8 cellular contexts compared by ENCODE assay signal in the genomic region with DNA sequence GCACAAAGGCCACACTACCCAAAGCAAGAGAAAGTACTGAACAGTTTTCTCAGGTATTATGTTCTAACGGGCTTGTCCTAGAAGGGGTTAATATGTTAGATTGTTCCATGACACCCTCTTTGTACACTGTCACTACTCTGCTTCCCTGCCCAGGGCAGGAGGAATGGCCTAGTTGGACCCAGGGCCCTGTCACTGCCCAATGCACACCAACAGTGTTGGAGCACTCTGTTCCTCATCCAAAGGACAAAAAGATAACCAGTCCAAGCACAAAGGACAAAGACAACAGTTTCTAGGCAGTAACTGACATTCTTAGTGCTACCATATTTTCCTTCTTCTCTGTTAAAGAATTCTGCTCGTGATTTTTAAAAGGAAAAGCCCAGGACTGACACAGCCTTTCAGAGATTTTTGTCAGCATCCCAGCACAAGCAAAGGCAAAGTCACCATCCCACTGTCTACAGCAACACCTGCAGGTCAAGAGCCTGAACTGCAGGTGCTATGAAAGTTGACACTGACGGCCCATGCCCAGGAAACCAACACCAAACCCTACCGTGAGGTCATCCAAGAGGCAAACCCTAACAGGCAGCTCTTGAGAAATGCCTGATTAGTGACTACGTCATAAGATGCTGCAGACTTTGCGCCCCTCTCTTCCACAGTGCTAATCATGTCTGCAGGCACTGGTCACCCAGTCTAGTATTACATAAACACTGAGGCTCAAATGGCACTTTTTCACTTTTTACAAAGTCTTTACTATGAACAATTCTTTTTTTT. TPM values are rescaled to one million over a fixed set of nuclear protein-coding genes. Genes with fewer than 3 reads are reported as not detected.
DNase-seq lines count a peak whose midpoint lies in the region; ATAC-seq and TF ChIP-seq lines count a peak whose summit lies in the region.

No MANE protein-coding gene starts in this region.

- H3K27me3 ChIP-seq in CD8-positive, alpha-beta T cell (ENCODE audit: insufficient read depth, low read length): no peaks in the 10 kb centered on the region
- H3K27me3 ChIP-seq in PC-9 (ENCODE audit: insufficient read depth, low read depth) (no peaks in the 10 kb centered on the region), stomach (no peaks in the 10 kb centered on the region)

- H3K9me3 Mint-ChIP-seq in CD8-positive, alpha-beta T cell: no peaks in the 10 kb centered on the region
- no peaks in the 10 kb centered on the region for H3K9me3 Mint-ChIP-seq in activated T-cell treated with anti-CD3 and anti-CD28 coated beads, Interleukin-2, amount 50 U/mL, for 24 hours
- H3K9me3 Mint-ChIP-seq in natural killer cell treated with Interleukin-12 subunit alpha and Interleukin-12 subunit beta and Interleukin-15 and Interleukin-18, amount 100 ng/mL, for 72 hours: no peaks in the 10 kb centered on the region

- no peak for TF ChIP-seq POLR2A in stomach (IDR thresholded peaks at IDR 0.05)

- peak; percentile 99 for ATAC-seq in CD8-positive, alpha-beta T cell
- ATAC-seq in GM19397 (IDR thresholded peaks at IDR 0.05; ENCODE audit: unreplicated experiment): peak; percentile 86
- peak; percentile 92 to 95 for ATAC-seq in natural killer cell treated with Interleukin-12 subunit alpha and Interleukin-12 subunit beta and Interleukin-15 and Interleukin-18, amount 100 ng/mL, for 72 hours

- no peaks in the 10 kb centered on the region for H3K27me3 Mint-ChIP-seq in CD8-positive, alpha-beta T cell (ENCODE audit: low read depth)
- no peaks in the 10 kb centered on the region for H3K27me3 Mint-ChIP-seq in activated T-cell treated with anti-CD3 and anti-CD28 coated beads, Interleukin-2, amount 50 U/mL, for 24 hours
- no peaks in the 10 kb centered on the region for H3K27me3 Mint-ChIP-seq in natural killer cell treated with Interleukin-12 subunit alpha and Interleukin-12 subunit beta and Interleukin-15 and Interleukin-18, amount 100 ng/mL, for 72 hours

- no peaks in the 10 kb centered on the region for H3K9me3 ChIP-seq in CD8-positive, alpha-beta T cell (ENCODE audit: low read length)
- H3K9me3 ChIP-seq in PC-9 (ENCODE audit: insufficient read depth, low read depth) (no peaks in the 10 kb centered on the region), stomach (no peaks in the 10 kb centered on the region)

- POLR2A ChIA-PET in CD8-positive, alpha-beta T cell (lab: Charles Lee): no interaction called here
- POLR2A ChIA-PET in PC-9 (lab: Charles Lee; ENCODE audit: unreplicated experiment): no interaction called here

- H3K4me1 ChIP-seq in CD8-positive, alpha-beta T cell (ENCODE audit: insufficient read depth, low read length): no peaks in the 10 kb centered on the region
- peaks cover 29% of the 10 kb centered on the region for H3K4me1 ChIP-seq in PC-9 (replicated peaks; ENCODE audit: insufficient read depth)
- peaks cover 0 to 40% (median 13%) of the 10 kb centered on the region in 4 donors for H3K4me1 ChIP-seq in stomach

- TF ChIP-seq EP300 in stomach (IDR thresholded peaks at IDR 0.05): no peak

- no peaks in the 10 kb centered on the region for H3K9me2 ChIP-seq in PC-9 (ENCODE audit: insufficient read depth)

- intact Hi-C loops in CD8-positive, alpha-beta T cell (cut with DNase I, micrococcal nuclease): loop anchor here (1.0 to 5.0 kb wide), 7 partner anchors 46 to 275 kb away; a partner anchor contains a TSS
- intact Hi-C loops in PC-9 (cut with micrococcal nuclease; ENCODE audit: unreplicated experiment): loop anchor here (1.0 to 5.0 kb wide), 4 partner anchors 129 to 405 kb away; no protein-coding TSS in a partner anchor
- intact Hi-C loops in stomach (cut with DNase I; ENCODE audit: low total_unique reads): loop anchor here (10.0 kb wide), 1 partner anchor 232 kb away; no protein-coding TSS in a partner anchor

- peaks cover 88% of the 10 kb centered on the region for H3K36me3 Mint-ChIP-seq in CD8-positive, alpha-beta T cell
- H3K36me3 Mint-ChIP-seq in activated T-cell treated with anti-CD3 and anti-CD28 coated beads, Interleukin-2, amount 50 U/mL, for 24 hours (ENCODE audit: low read depth): peaks cover 93% of the 10 kb centered on the region
- peaks cover 23% of the 10 kb centered on the region for H3K36me3 Mint-ChIP-seq in natural killer cell treated with Interleukin-12 subunit alpha and Interleukin-12 subunit beta and Interleukin-15 and Interleukin-18, amount 100 ng/mL, for 72 hours

- peaks cover 28% of the 10 kb centered on the region for H3K36me3 ChIP-seq in CD8-positive, alpha-beta T cell (ENCODE audit: insufficient read depth, low read length)
- H3K36me3 ChIP-seq in PC-9 (ENCODE audit: low read depth): peaks cover 73% of the 10 kb centered on the region
- peaks cover 37 to 87% (median 69%) of the 10 kb centered on the region in 4 donors for H3K36me3 ChIP-seq in stomach

- 26 to 37% (median 30%) methylated on average over 6 of the region's 6 CpGs for WGBS in stomach, 5 donors

- no peak overlapping the region for H2AFZ ChIP-seq in PC-9

- H3K4me3 ChIP-seq in CD8-positive, alpha-beta T cell (ENCODE audit: low read depth, low read length): no peak overlapping the region
- no peak overlapping the region for H3K4me3 ChIP-seq in PC-9
- no peak overlapping the region for H3K4me3 ChIP-seq in stomach

- H3K27ac ChIP-seq in CD8-positive, alpha-beta T cell (ENCODE audit: low read depth, low read length): no peak overlapping the region
- H3K27ac ChIP-seq in PC-9 (no peak overlapping the region), stomach (no peak overlapping the region)

- BruUV-seq in PC-9 (replicated peaks; lab: Mats Ljungman, UMichigan): no TSS peak

- peaks cover 51% of the 10 kb centered on the region for H3K4me1 Mint-ChIP-seq in CD8-positive, alpha-beta T cell (ENCODE audit: low read depth)
- H3K4me1 Mint-ChIP-seq in activated T-cell treated with anti-CD3 and anti-CD28 coated beads, Interleukin-2, amount 50 U/mL, for 24 hours (ENCODE audit: low read depth): peaks cover 43% of the 10 kb centered on the region
- peaks cover 11 to 14% of the 10 kb centered on the region in 2 donors for H3K4me1 Mint-ChIP-seq in natural killer cell treated with Interleukin-12 subunit alpha and Interleukin-12 subunit beta and Interleukin-15 and Interleukin-18, amount 100 ng/mL, for 72 hours (ENCODE audit: low read depth in 2 of 2)

- peak overlapping the region; percentile 80 for H3K27ac Mint-ChIP-seq in CD8-positive, alpha-beta T cell
- peak overlapping the region; percentile 16 for H3K27ac Mint-ChIP-seq in activated T-cell treated with anti-CD3 and anti-CD28 coated beads, Interleukin-2, amount 50 U/mL, for 24 hours
- no peak overlapping the region for H3K27ac Mint-ChIP-seq in natural killer cell treated with Interleukin-12 subunit alpha and Interleukin-12 subunit beta and Interleukin-15 and Interleukin-18, amount 100 ng/mL, for 72 hours

- peak; percentile 95 for TF ChIP-seq CTCF in CD8-positive, alpha-beta T cell (IDR thresholded peaks at IDR 0.05)
- TF ChIP-seq CTCF in PC-9 (conservative IDR thresholded peaks at IDR 0.05) (peak; percentile 99), stomach (IDR thresholded peaks at IDR 0.05) (peak in 5 of 7 experiments; percentile 87 to 93 (median 89))

- H3K4me3 Mint-ChIP-seq in CD8-positive, alpha-beta T cell: no peak overlapping the region
- H3K4me3 Mint-ChIP-seq in activated T-cell treated with anti-CD3 and anti-CD28 coated beads, Interleukin-2, amount 50 U/mL, for 24 hours: no peak overlapping the region
- no peak overlapping the region for H3K4me3 Mint-ChIP-seq in natural killer cell treated with Interleukin-12 subunit alpha and Interleukin-12 subunit beta and Interleukin-15 and Interleukin-18, amount 100 ng/mL, for 72 hours

- H3K79me2 ChIP-seq in PC-9 (ENCODE audit: low read depth): peaks cover 66% of the 10 kb centered on the region

- peaks cover 31% of the 10 kb centered on the region for H3F3A ChIP-seq in PC-9 (ENCODE audit: insufficient read depth, low read depth)

- CTCF ChIA-PET in CD8-positive, alpha-beta T cell (lab: Charles Lee): interaction anchor here (0.6 to 2.1 kb wide), 7 partner anchors 17 to 706 kb away, joined by 3 to 14 read pairs (median 3); no protein-coding TSS in a partner anchor
- CTCF ChIA-PET in PC-9 (lab: Charles Lee): interaction anchor here (1.2 kb wide), 1 partner anchor 405 kb away, joined by 6 read pairs; no protein-coding TSS in a partner anchor

- no peak overlapping the region for H3K4me2 ChIP-seq in PC-9

- peaks cover 29% of the 10 kb centered on the region for H4K20me1 ChIP-seq in PC-9 (ENCODE audit: insufficient read depth)

- DNase-seq in CD8-positive, alpha-beta T cell: peak; percentile 33 to 73 (median 60)
- DNase-seq in HT-29 (ENCODE audit: low spot score) (peak; percentile 93), PC-9 (peak; percentile 79 to 87), fibroblast of gingiva (ENCODE audit: low read depth) (peak; percentile 79), stomach (peak; percentile 59)
- DNase-seq in activated T-cell treated with anti-CD3 and anti-CD28 coated beads, Interleukin-2, amount 50 U/mL, for 24 hours: peak; percentile 68
- DNase-seq in natural killer cell treated with Interleukin-12 subunit alpha and Interleukin-12 subunit beta and Interleukin-15 and Interleukin-18, amount 100 ng/mL, for 72 hours (ENCODE audit: low spot score): no peak

RNA-seq across cellular contexts. Expression of a gene that starts 13.2 kb away (rescaled TPM):
- total RNA-seq in CD8-positive, alpha-beta T cell: 10 to 100 TPM; 40.6 to 45.9 TPM
- 47.7 and 53.4 TPM in 2 replicates for total RNA-seq in HT-29 (2014; rRNA removed; shearing (Covaris generic))
- total RNA-seq in PC-9 (2021): 149 and 158 TPM in 2 replicates
- 100 to 1,000 TPM in 1 of 2 donors, 10 to 100 TPM in 1; 70.8 to 108 TPM for total RNA-seq in natural killer cell treated with Interleukin-12 subunit alpha and Interleukin-12 subunit beta and Interleukin-15 and Interleukin-18, amount 100 ng/mL, for 72 hours
- total RNA-seq in stomach: 100 to 1,000 TPM in 1 of 5 donors, 10 to 100 TPM in 4; 20.4 to 147 (median 52.7) TPM
- 10 to 100 TPM; 12.9 to 20.2 (median 15.9) TPM for polyA plus RNA-seq in stomach

Comparison
In these comparisons a context has a peak if more than half of its experiments do, and no peak if none do; other contexts are left out.
1. H3K27ac Mint-ChIP-seq: peak in CD8-positive, alpha-beta T cell (single experiment) and activated T-cell treated with anti-CD3 and anti-CD28 coated beads, Interleukin-2, amount 50 U/mL, for 24 hours (single experiment); none in natural killer cell treated with Interleukin-12 subunit alpha and Interleukin-12 subunit beta and Interleukin-15 and Interleukin-18, amount 100 ng/mL, for 72 hours (0 of 2).
2. Peak in every context shown above with its lines, with median percentiles within 50 percentile points of each other: ATAC-seq and CTCF ChIP-seq.